ENCODE assay signal across 1 cellular context in genomic region chr6:156976144-156977088, GRCh38.
TF ChIP-seq lines count a peak whose summit lies in the region.

No MANE protein-coding gene starts in this region.

TF ChIP-seq in SK-N-SH, 30 proteins besides CTCF, POLR2A, EP300 and RAD21 (continued from another document):
- no peak for TF ChIP-seq USF1 (IDR thresholded peaks at IDR 0.05; ENCODE audit: borderline replicate concordance, low read depth)
- no peak for TF ChIP-seq USF2 (IDR thresholded peaks at IDR 0.05; ENCODE audit: borderline replicate concordance, low read depth, low read length)
- TF ChIP-seq TAF1 (IDR thresholded peaks at IDR 0.05; ENCODE audit: borderline replicate concordance, low read depth, low read length), result no peak
